22 cellular contexts compared by ENCODE assay signal in genomic region chr14:68516235-68516634, GRCh38.
"Had no signal": no experiment of that assay in that cellular context is flagged by ENCODE, and none has a peak within 500 bp of the region (broad histone marks: within the 10 kb centered on the region; RNA-seq: fewer than 3 reads in every experiment).

No MANE protein-coding gene starts in this region.

- FAIRE-seq: colon, islet of Langerhans had no signal

- H3K27ac Mint-ChIP-seq: dendritic cell treated with granulocyte-macrophage colony-stimulating factor and Interleukin-4, amounts not matched to agents 40 ng/mL and 50 ng/mL, for 4 days; effector memory CD8-positive, alpha-beta T cell; stimulated activated effector memory CD8-positive, alpha-beta T cell treated with anti-CD3 and anti-CD28 coated beads, Interleukin-12 subunit alpha, Interleukin-12 subunit beta, amount 100 ng/mL, for 72 hours had no signal

- ATAC-seq: effector memory CD8-positive, alpha-beta T cell; heart left ventricle; left ventricle myocardium superior; naive thymus-derived CD4-positive, alpha-beta T cell; psoas muscle; right lobe of liver; stimulated activated effector memory CD8-positive, alpha-beta T cell treated with anti-CD3 and anti-CD28 coated beads, Interleukin-12 subunit alpha, Interleukin-12 subunit beta, amount 100 ng/mL, for 72 hours; stimulated activated naive CD8-positive, alpha-beta T cell treated with anti-CD3 and anti-CD28 coated beads, Interleukin-15, Interleukin-2, amounts not matched to agents 100 U/mL and 50 U/mL, for 24 hours; upper lobe of right lung had no signal

- H3K4me3 Mint-ChIP-seq: dendritic cell treated with granulocyte-macrophage colony-stimulating factor and Interleukin-4, amounts not matched to agents 40 ng/mL and 50 ng/mL, for 4 days; effector memory CD8-positive, alpha-beta T cell; naive thymus-derived CD4-positive, alpha-beta T cell; stimulated activated effector memory CD8-positive, alpha-beta T cell treated with anti-CD3 and anti-CD28 coated beads, Interleukin-12 subunit alpha, Interleukin-12 subunit beta, amount 100 ng/mL, for 72 hours had no signal

- H3K36me3 Mint-ChIP-seq: stimulated activated effector memory CD8-positive, alpha-beta T cell treated with anti-CD3 and anti-CD28 coated beads, Interleukin-12 subunit alpha, Interleukin-12 subunit beta, amount 100 ng/mL, for 72 hours had no signal

- H3K9me3 Mint-ChIP-seq: dendritic cell treated with granulocyte-macrophage colony-stimulating factor and Interleukin-4, amounts not matched to agents 40 ng/mL and 50 ng/mL, for 4 days; effector memory CD8-positive, alpha-beta T cell; naive thymus-derived CD4-positive, alpha-beta T cell; stimulated activated effector memory CD8-positive, alpha-beta T cell treated with anti-CD3 and anti-CD28 coated beads, Interleukin-12 subunit alpha, Interleukin-12 subunit beta, amount 100 ng/mL, for 72 hours had no signal

- DNase-seq: cerebellar nuclear complex; effector memory CD8-positive, alpha-beta T cell; esophagus squamous epithelium; foreskin melanocyte; heart left ventricle; hippocampal formation; left ventricle myocardium superior; mesendoderm; naive thymus-derived CD4-positive, alpha-beta T cell; psoas muscle; retina; right lobe of liver; stimulated activated CD4-positive, alpha-beta T cell treated with anti-CD3 and anti-CD28 coated beads, Interleukin-4, amount 100 ng/mL, for 1 hour; stimulated activated CD8-positive, alpha-beta memory T cell treated with anti-CD3 and anti-CD28 coated beads, Interleukin-4, amount 100 ng/mL, for 48 hours; stimulated activated naive CD8-positive, alpha-beta T cell treated with anti-CD3 and anti-CD28 coated beads, Interleukin-15, Interleukin-2, amounts not matched to agents 100 U/mL and 50 U/mL, for 24 hours; tibial artery; upper lobe of right lung had no signal

- H3K27me3 Mint-ChIP-seq: effector memory CD8-positive, alpha-beta T cell; naive thymus-derived CD4-positive, alpha-beta T cell had no signal

- H3K4me3 ChIP-seq: esophagus squamous epithelium, heart left ventricle, lung, psoas muscle, right lobe of liver, tibial artery, upper lobe of right lung had no signal
